ENCODE assay signal across 8 cellular contexts in genomic region chr2:229922449-229923386, GRCh38. TPM values are rescaled to one million over a fixed set of nuclear protein-coding genes. Genes with fewer than 3 reads are reported as not detected.
DNase-seq lines count a peak whose midpoint lies in the region; FAIRE-seq and TF ChIP-seq lines count a peak whose summit lies in the region.

A gene with protein sequence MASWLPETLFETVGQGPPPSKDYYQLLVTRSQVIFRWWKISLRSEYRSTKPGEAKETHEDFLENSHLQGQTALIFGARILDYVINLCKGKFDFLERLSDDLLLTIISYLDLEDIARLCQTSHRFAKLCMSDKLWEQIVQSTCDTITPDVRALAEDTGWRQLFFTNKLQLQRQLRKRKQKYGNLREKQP (plus strand): TSS chr2:229922503. CDS start chr2:229922514, 11 bp downstream.

- no peak for TF ChIP-seq EP300 in sigmoid colon (IDR thresholded peaks at IDR 0.05)

- peaks cover 34% of the 10 kb centered on the region for H4K20me1 ChIP-seq in hepatocyte (ENCODE audit: insufficient read depth, poor library complexity, severe bottlenecking)

- peaks cover 74% of the 10 kb centered on the region for H3K79me2 ChIP-seq in hepatocyte

- peak within 1 kb of the TSS; percentile 84 for H3K4me2 ChIP-seq in hepatocyte

- TF ChIP-seq POLR2A in H54 (IDR thresholded peaks at IDR 0.05; ENCODE audit: low read depth, low read length) (no peak; the same call in 1 of the 2 replicates), adrenal gland (IDR thresholded peaks at IDR 0.05) (peak in 1 of 2 donors; percentile 11), sigmoid colon (IDR thresholded peaks at IDR 0.05) (no peak)

- no peak for FAIRE-seq in H54 (lab: Jason Lieb, UNC)

- H3K9me3 ChIP-seq in adrenal gland (replicated peaks in 1 of 3) (no peaks in the 10 kb centered on the region), hepatocyte (ENCODE audit: low read depth) (no peaks in the 10 kb centered on the region), sigmoid colon (no peaks in the 10 kb centered on the region)

- in situ Hi-C loops in SK-MEL-5 (cut with HindIII; ENCODE audit: low pct_unique_long_range_greater_than_20kb, low sequenced_read_pairs), result no loop called here

- DNase-seq in GM03348 (ENCODE audit: low spot score) (peak; percentile 71), H54 (ENCODE audit: insufficient read length, low spot score) (peak; percentile 56), LoVo (ENCODE audit: low spot score) (peak; percentile 84), SK-MEL-5 (ENCODE audit: low read depth, low spot score) (peak; percentile 83), adrenal gland (peak; percentile 66 to 94 (median 91)), hepatocyte (ENCODE audit: low spot score) (peak; percentile 93), sigmoid colon (no peak), cerebellar nuclear complex (lab: John Stamatoyannopoulos, UW) (no peak)

- H3K9me2 ChIP-seq in hepatocyte (replicated peaks; ENCODE audit: insufficient read depth), result no peaks in the 10 kb centered on the region

- H3K4me3 ChIP-seq in adrenal gland, result peak within 1 kb of the TSS; percentile 69 to 90 (median 82)
- peak within 1 kb of the TSS; percentile 61 for H3K4me3 ChIP-seq in hepatocyte
- peak within 1 kb of the TSS; percentile 85 to 95 (median 92) for H3K4me3 ChIP-seq in sigmoid colon

- TF ChIP-seq CTCF in adrenal gland (IDR thresholded peaks at IDR 0.05) (no peak), hepatocyte (IDR thresholded peaks at IDR 0.05; ENCODE audit: poor library complexity) (no peak), sigmoid colon (IDR thresholded peaks at IDR 0.05) (no peak)

- no peaks in the 10 kb centered on the region for H3K27me3 ChIP-seq in adrenal gland
- H3K27me3 ChIP-seq in hepatocyte, result no peaks in the 10 kb centered on the region
- no peaks in the 10 kb centered on the region for H3K27me3 ChIP-seq in sigmoid colon

- H3K27ac ChIP-seq in adrenal gland, result peak within 1 kb of the TSS; percentile 93 to 99 (median 97)
- peak within 1 kb of the TSS; percentile 100 for H3K27ac ChIP-seq in hepatocyte
- peak within 1 kb of the TSS; percentile 99 to 100 (median 100) for H3K27ac ChIP-seq in sigmoid colon

- intact Hi-C loops in adrenal gland (cut with DNase I) (loop anchor here in 1 of 2 donors (10.0 kb wide), 1 partner anchor 118 kb away; no protein-coding TSS in a partner anchor), sigmoid colon (cut with DNase I) (loop anchor here (10.0 kb wide), 2 partner anchors 118 to 492 kb away; partner anchors contain the start of gene SP100)

- H3K36me3 ChIP-seq in adrenal gland (replicated peaks in 1 of 2), result no peaks in the 10 kb centered on the region
- H3K36me3 ChIP-seq in hepatocyte (replicated peaks; ENCODE audit: insufficient read depth, low read depth), result no peaks in the 10 kb centered on the region
- peaks cover 0 to 3% (median 0%) of the 10 kb centered on the region in 4 donors for H3K36me3 ChIP-seq in sigmoid colon

- H3K4me1 ChIP-seq in adrenal gland (replicated peaks in 1 of 2) (peaks cover 0 to 33% of the 10 kb centered on the region in 2 donors), hepatocyte (ENCODE audit: insufficient read depth) (peaks cover 5% of the 10 kb centered on the region), sigmoid colon (peaks cover 0 to 32% (median 29%) of the 10 kb centered on the region in 4 donors)

- WGBS in adrenal gland, 4 donors, result 0 to 1% (median 1%) methylated on average over 26 to 61 of the region's 61 CpGs
- 1% methylated on average over 60 of the region's 61 CpGs for WGBS in hepatocyte (ENCODE audit: low lambda C conversion rate, missing lambda C conversion rate)
- 1% methylated on average over 61 of the region's 61 CpGs for WGBS in sigmoid colon, 2 donors

- H2AFZ ChIP-seq in hepatocyte, result peak within 1 kb of the TSS; percentile 73

RNA-seq across cellular contexts. Expression of the gene that starts here (rescaled TPM):
- total RNA-seq in SK-MEL-5 (2014; rRNA removed; shearing (Covaris generic)), result 0.45 and 0.67 TPM in 2 replicates
- polyA plus RNA-seq in SK-MEL-5 (2015; cell fraction: cytosol; rRNA removed), result 0.41 and 0.60 TPM in 2 replicates
- 0.19 and 0.65 TPM in 2 replicates for polyA plus RNA-seq in SK-MEL-5 (2015; cell fraction: nucleus; rRNA removed)
- 1 to 10 TPM; 4.2 to 8.6 (median 6.4) TPM for total RNA-seq in adrenal gland
- polyA plus RNA-seq in adrenal gland, result 1 to 10 TPM; 1.9 to 9.2 (median 2.4) TPM
- 2.8 and 6.1 TPM in 2 replicates for total RNA-seq in hepatocyte
- polyA plus RNA-seq in hepatocyte, result 2.6 and 3.8 TPM in 2 replicates
- 1 to 10 TPM; 2.9 to 3.5 (median 3.1) TPM for total RNA-seq in sigmoid colon
- polyA plus RNA-seq in sigmoid colon, result 1 to 10 TPM in 1 of 3 donors, under 1 TPM in 2; 0.90 to 2.4 (median 0.92) TPM

Comparison
In these comparisons a context has a peak if more than half of its experiments do, and no peak if none do; other contexts are left out.
1. Peak in DNase-seq in SK-MEL-5; RNA of the gene not detected or under 1 TPM.
2. DNase-seq: peak in GM03348 (single experiment), H54 (single experiment), LoVo (single experiment), adrenal gland (7 of 7) and hepatocyte (single experiment); none in sigmoid colon (single experiment) and cerebellar nuclear complex (0 of 2).
3. Peak in every context shown above with its lines, with median percentiles within 50 percentile points of each other: H3K27ac ChIP-seq and H3K4me3 ChIP-seq.